22 cellular contexts compared by ENCODE assay signal in the genomic region with DNA sequence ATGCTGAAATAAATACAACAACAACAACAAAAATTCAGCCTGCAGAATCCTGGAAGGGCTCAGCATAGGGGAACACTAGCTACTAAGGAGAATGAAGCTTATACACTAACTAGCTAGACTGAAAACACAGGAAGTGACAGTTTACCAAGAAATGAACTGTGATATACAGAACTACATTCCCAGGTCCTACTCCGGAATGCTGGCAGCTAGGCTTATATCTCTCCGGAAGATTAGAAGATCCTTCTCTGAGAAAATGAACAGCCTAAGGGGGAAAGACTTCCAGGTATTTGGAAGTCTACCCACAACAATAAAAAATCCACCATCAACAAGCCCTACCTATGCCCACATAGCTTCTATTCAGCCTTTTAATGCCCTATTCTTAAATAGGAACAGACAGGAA. TPM values are rescaled to one million over a fixed set of nuclear protein-coding genes. Genes with fewer than 3 reads are reported as not detected.
DNase-seq lines count a peak whose midpoint lies in the region; ATAC-seq and TF ChIP-seq lines count a peak whose summit lies in the region.
"Had no signal": no experiment of that assay in that cellular context is flagged by ENCODE, and none has a peak within 500 bp of the region (broad histone marks: within the 10 kb centered on the region; RNA-seq: fewer than 3 reads in every experiment).

No MANE protein-coding gene starts in this region.

- no peaks in the 10 kb centered on the region for H3K9me3 ChIP-seq in mammary epithelial cell (replicated peaks; ENCODE audit: insufficient read depth, low read length)
- H3K9me3 ChIP-seq in breast epithelium, result no peaks in the 10 kb centered on the region
- no peaks in the 10 kb centered on the region for H3K9me3 ChIP-seq in smooth muscle cell (replicated peaks; ENCODE audit: low read depth)
- H3K9me3 ChIP-seq: MG63, prostate gland had no signal

- in situ Hi-C loops in mammary epithelial cell (cut with MboI; ENCODE audit: low sequenced_read_pairs in 2 of 2), result no loop called here

- peak overlapping the region; percentile 62 for H2AFZ ChIP-seq in mammary epithelial cell (ENCODE audit: low read depth, low read length)
- H2AFZ ChIP-seq in smooth muscle cell (ENCODE audit: low read depth), result peak overlapping the region; percentile 40

- H3K4me1 ChIP-seq in mammary epithelial cell (ENCODE audit: insufficient read depth, low read length), result peaks cover 10% of the 10 kb centered on the region
- no peaks in the 10 kb centered on the region for H3K4me1 ChIP-seq in breast epithelium
- H3K4me1 ChIP-seq in smooth muscle cell (ENCODE audit: low read depth), result peaks cover 12% of the 10 kb centered on the region
- H3K4me1 ChIP-seq: prostate gland had no signal

- no peaks in the 10 kb centered on the region for H4K20me1 ChIP-seq in mammary epithelial cell (ENCODE audit: insufficient read depth, low read length)
- no peaks in the 10 kb centered on the region for H4K20me1 ChIP-seq in smooth muscle cell (ENCODE audit: low read depth)

- no peaks in the 10 kb centered on the region for H3K36me3 ChIP-seq in mammary epithelial cell (ENCODE audit: insufficient read depth, low read length)
- no peaks in the 10 kb centered on the region for H3K36me3 ChIP-seq in breast epithelium
- no peaks in the 10 kb centered on the region for H3K36me3 ChIP-seq in smooth muscle cell (ENCODE audit: low read depth)
- H3K36me3 ChIP-seq: MG63, prostate gland had no signal

- H3K27ac ChIP-seq in mammary epithelial cell (ENCODE audit: insufficient read depth, low read depth, low read length), result no peak overlapping the region
- peak overlapping the region in 1 of 2 donors; percentile 40 for H3K27ac ChIP-seq in breast epithelium
- H3K27ac ChIP-seq in smooth muscle cell (ENCODE audit: low read depth), result peak overlapping the region; percentile 67
- H3K27ac ChIP-seq: 22Rv1, C4-2B, prostate gland had no signal

- no peaks in the 10 kb centered on the region for H3K79me2 ChIP-seq in mammary epithelial cell (ENCODE audit: insufficient read depth, low read length)
- no peaks in the 10 kb centered on the region for H3K79me2 ChIP-seq in smooth muscle cell (ENCODE audit: low read depth)

- H3K27me3 ChIP-seq in mammary epithelial cell (ENCODE audit: insufficient read depth, low read length) (no peaks in the 10 kb centered on the region), breast epithelium (no peaks in the 10 kb centered on the region), smooth muscle cell (ENCODE audit: low read depth) (no peaks in the 10 kb centered on the region)
- H3K27me3 ChIP-seq: MG63 had no signal

- CTCF ChIA-PET in mammary epithelial cell (lab: Charles Lee; ENCODE audit: low non-redundant PET), result no interaction called here

- no peak for DNase-seq in mammary epithelial cell
- DNase-seq in breast epithelium (ENCODE audit: low spot score in 2 of 2), result no peak
- peak; percentile 11 for DNase-seq in SW480 (ENCODE audit: low spot score)
- DNase-seq in hepatic stellate cell (ENCODE audit: low spot score), result peak; percentile 17
- no peak for DNase-seq in smooth muscle cell (lab: John Stamatoyannopoulos, UW; ENCODE audit: unreplicated experiment)
- DNase-seq in stimulated activated CD4-positive, alpha-beta T cell treated with anti-CD3 and anti-CD28 coated beads, Interleukin-12 subunit alpha, Interleukin-12 subunit beta, amount 100 ng/mL, for 4 hours, result no peak
- no peak for DNase-seq in NCI-H1436 treated with DMSO at 0.1 percent for 48 hours (lab: John Stamatoyannopoulos, UW)
- DNase-seq: cerebellar nuclear complex, DMS153, foreskin melanocyte, left ventricle myocardium superior, MG63, NCI-H187, NCI-H446 treated with DMSO at 0.1 percent for 48 hours, SHP77 treated with DMSO at 0.1 percent for 48 hours, T-helper 9 cell had no signal

- H3F3A ChIP-seq in smooth muscle cell (ENCODE audit: low read depth), result no peaks in the 10 kb centered on the region

- intact Hi-C loops in mammary epithelial cell (cut with micrococcal nuclease) (no loop called here), breast epithelium (cut with DNase I; ENCODE audit: low total_unique reads) (no loop called here)

- TF ChIP-seq POLR2A in breast epithelium (IDR thresholded peaks at IDR 0.05), result no peak

- H3K4me2 ChIP-seq in mammary epithelial cell (ENCODE audit: insufficient read depth, low read depth, low read length), result peak overlapping the region; percentile 34
- H3K4me2 ChIP-seq in smooth muscle cell, result peak overlapping the region; percentile 62

- H3K9ac ChIP-seq in mammary epithelial cell (ENCODE audit: insufficient read depth, low read length), result peak overlapping the region; percentile 7
- H3K9ac ChIP-seq in smooth muscle cell (ENCODE audit: low read depth), result no peak overlapping the region

- dilution Hi-C loops in mammary epithelial cell (cut with HindIII; ENCODE audit: low sequenced_read_pairs), result no loop called here

- TF ChIP-seq CTCF in mammary epithelial cell (conservative IDR thresholded peaks at IDR 0.05 in 1 of 2, IDR thresholded peaks at IDR 0.05 in 1 of 2; ENCODE audit: extremely low read depth in 1 of 2, insufficient read depth in 1 of 2, low read depth in 1 of 2, low read length in 2 of 2), result no peak
- TF ChIP-seq CTCF in breast epithelium (IDR thresholded peaks at IDR 0.05), result no peak
- no peak for TF ChIP-seq CTCF in smooth muscle cell (IDR thresholded peaks at IDR 0.05; ENCODE audit: borderline replicate concordance, insufficient read depth, poor library complexity, severe bottlenecking)

- ATAC-seq in GM21529 (IDR thresholded peaks at IDR 0.05; ENCODE audit: unreplicated experiment), result no peak
- ATAC-seq: activated CD4-positive, CD25-positive, alpha-beta regulatory T cell treated with anti-CD3 and anti-CD28 coated beads, Interleukin-2, amount 50 U/mL, for 24 hours; left ventricle myocardium superior; stimulated activated memory B cell treated with anti-CD40 and anti-IgM and Interleukin-4, amounts not matched to agents 10 μg/mL and 1 μg/mL and 100 μg/mL, for 72 hours had no signal

- BruUV-seq in mammary epithelial cell (replicated peaks; lab: Mats Ljungman, UMichigan), result no TSS peak

- WGBS in mammary epithelial cell (ENCODE audit: low coverage, missing lambda C conversion rate), result 7% methylated on average over 2 of the region's 2 CpGs
- 5% methylated on average over 2 of the region's 2 CpGs for WGBS in smooth muscle cell (ENCODE audit: low lambda C conversion rate)

- H3K4me3 ChIP-seq in mammary epithelial cell (replicated peaks in 1 of 3; ENCODE audit: insufficient read depth in 1 of 3, low read depth in 2 of 3, low read length in 3 of 3) (no peak overlapping the region), breast epithelium (no peak overlapping the region), smooth muscle cell (no peak overlapping the region)
- H3K4me3 ChIP-seq: MG63, prostate gland had no signal

RNA-seq across cellular contexts. Expression of a gene that starts 31.0 kb away (rescaled TPM):
- total RNA-seq in mammary epithelial cell, result 10 to 100 TPM in 1 of 2 donors, 1 to 10 TPM in 1; 2.5 to 10.4 TPM
- 5.9 TPM for polyA plus RNA-seq in mammary epithelial cell
- polyA minus RNA-seq in mammary epithelial cell, result 1.5 TPM
- total RNA-seq in breast epithelium, result 1 to 10 TPM; 2.2 to 9.7 (median 4.9) TPM
- total RNA-seq in smooth muscle cell, result 8.0 and 9.3 TPM in 2 replicates
- polyA plus RNA-seq in smooth muscle cell, result 6.7 and 8.2 TPM in 2 replicates

Comparison
In these comparisons a context has a peak if more than half of its experiments do, and no peak if none do; other contexts are left out.
1. DNase-seq: peak in SW480 (single experiment) and hepatic stellate cell (single experiment); none in mammary epithelial cell (single experiment), breast epithelium (0 of 2), smooth muscle cell (single experiment), stimulated activated CD4-positive, alpha-beta T cell treated with anti-CD3 and anti-CD28 coated beads, Interleukin-12 subunit alpha, Interleukin-12 subunit beta, amount 100 ng/mL, for 4 hours (single experiment) and NCI-H1436 treated with DMSO at 0.1 percent for 48 hours (single experiment).